Comparison of ENCODE assay signal across 9 cellular contexts in genomic region chr12:109739747-109740693, GRCh38. TPM values are rescaled to one million over a fixed set of nuclear protein-coding genes. Genes with fewer than 3 reads are reported as not detected.
DNase-seq lines count a peak whose midpoint lies in the region; ATAC-seq and TF ChIP-seq lines count a peak whose summit lies in the region.
"Had no signal": no experiment of that assay in that cellular context is flagged by ENCODE, and none has a peak within 500 bp of the region (broad histone marks: within the 10 kb centered on the region; RNA-seq: fewer than 3 reads in every experiment).

No MANE protein-coding gene starts in this region.

- peaks cover 9% of the 10 kb centered on the region for H3K27me3 Mint-ChIP-seq in activated CD8-positive, alpha-beta memory T cell treated with anti-CD3 and anti-CD28 coated beads, Interleukin-2, amount 10 ng/mL, durations not matched to agents 7 days and 5 days

- no peaks in the 10 kb centered on the region for H3K4me1 Mint-ChIP-seq in activated CD8-positive, alpha-beta memory T cell treated with anti-CD3 and anti-CD28 coated beads, Interleukin-2, amount 10 ng/mL, durations not matched to agents 7 days and 5 days

- CTCF ChIA-PET in activated CD8-positive, alpha-beta memory T cell treated with anti-CD3 and anti-CD28 coated beads, Interleukin-2, amount 10 ng/mL, durations not matched to agents 7 days and 5 days (lab: Charles Lee): interaction anchor here (1.1 kb wide), 1 partner anchor 142 kb away, joined by 4 read pairs; no protein-coding TSS in a partner anchor

- TF ChIP-seq EP300 in sigmoid colon (IDR thresholded peaks at IDR 0.05): no peak

- no peak for ATAC-seq in activated CD8-positive, alpha-beta memory T cell treated with anti-CD3 and anti-CD28 coated beads, Interleukin-2, amount 10 ng/mL, durations not matched to agents 7 days and 5 days
- ATAC-seq in foreskin keratinocyte (no peak), GM21360 (IDR thresholded peaks at IDR 0.05; ENCODE audit: unreplicated experiment) (no peak)

- no peak overlapping the region for H3K27ac Mint-ChIP-seq in activated CD8-positive, alpha-beta memory T cell treated with anti-CD3 and anti-CD28 coated beads, Interleukin-2, amount 10 ng/mL, durations not matched to agents 7 days and 5 days

- 55% methylated on average over 18 of the region's 18 CpGs for WGBS in sigmoid colon, 2 donors

- H3K27me3 ChIP-seq in NT2/D1 (ENCODE audit: insufficient read depth, insufficient read length) (no peaks in the 10 kb centered on the region), foreskin keratinocyte (no peaks in the 10 kb centered on the region), sigmoid colon (peaks cover 0 to 4% (median 0%) of the 10 kb centered on the region in 3 donors)
- H3K27me3 ChIP-seq: BLaER1 treated with 17β-estradiol and CSF1 and Interleukin-3, amounts not matched to agents 10 nM and 100 nM had no signal

- TF ChIP-seq CTCF in foreskin keratinocyte (conservative IDR thresholded peaks at IDR 0.05) (peak; percentile 22), sigmoid colon (IDR thresholded peaks at IDR 0.05) (no peak)

- H3K36me3 Mint-ChIP-seq in activated CD8-positive, alpha-beta memory T cell treated with anti-CD3 and anti-CD28 coated beads, Interleukin-2, amount 10 ng/mL, durations not matched to agents 7 days and 5 days: no peaks in the 10 kb centered on the region

- DNase-seq in activated CD8-positive, alpha-beta memory T cell treated with anti-CD3 and anti-CD28 coated beads for 24 hours: peak; percentile 51
- DNase-seq in activated CD8-positive, alpha-beta memory T cell treated with anti-CD3 and anti-CD28 coated beads, Interleukin-2, amount 10 ng/mL, durations not matched to agents 7 days and 5 days: no peak
- peak; percentile 32 for DNase-seq in NT2/D1 (ENCODE audit: low read depth, low spot score)
- no peak for DNase-seq in foreskin keratinocyte
- DNase-seq in sigmoid colon: peak; percentile 29
- DNase-seq in activated CD4-positive, alpha-beta T cell treated with anti-CD3 and anti-CD28 coated beads for 1 hour: no peak
- no peak for DNase-seq in SIG-M5 treated with dmso at 0.1 percent for 504 hours (lab: John Stamatoyannopoulos, UW; ENCODE audit: unreplicated experiment)

- H3K36me3 ChIP-seq in NT2/D1 (ENCODE audit: insufficient read depth, insufficient read length, low read length) (peaks cover 5% of the 10 kb centered on the region), sigmoid colon (no peaks in the 10 kb centered on the region)
- H3K36me3 ChIP-seq: BLaER1 treated with 17β-estradiol and CSF1 and Interleukin-3, amounts not matched to agents 10 nM and 100 nM had no signal

- no peak overlapping the region for H3K27ac ChIP-seq in foreskin keratinocyte
- H3K27ac ChIP-seq in sigmoid colon: no peak overlapping the region
- H3K27ac ChIP-seq: BLaER1 treated with 17β-estradiol and CSF1 and Interleukin-3, amounts not matched to agents 10 nM and 100 nM had no signal

- no peaks in the 10 kb centered on the region for H3K9me3 Mint-ChIP-seq in activated CD8-positive, alpha-beta memory T cell treated with anti-CD3 and anti-CD28 coated beads, Interleukin-2, amount 10 ng/mL, durations not matched to agents 7 days and 5 days (ENCODE audit: low read depth)

- intact Hi-C loops in sigmoid colon (cut with DNase I): no loop called here

- TF ChIP-seq POLR2A in sigmoid colon (IDR thresholded peaks at IDR 0.05): no peak

- H3K4me3 Mint-ChIP-seq in activated CD8-positive, alpha-beta memory T cell treated with anti-CD3 and anti-CD28 coated beads, Interleukin-2, amount 10 ng/mL, durations not matched to agents 7 days and 5 days: no peak overlapping the region

- H3K4me3 ChIP-seq in NT2/D1 (ENCODE audit: insufficient read length, low read depth) (no peak overlapping the region), sigmoid colon (no peak overlapping the region)
- H3K4me3 ChIP-seq: BLaER1 treated with 17β-estradiol and CSF1 and Interleukin-3, amounts not matched to agents 10 nM and 100 nM had no signal

- H3K9me3 ChIP-seq in NT2/D1 (ENCODE audit: insufficient read depth, low read length) (no peaks in the 10 kb centered on the region), sigmoid colon (no peaks in the 10 kb centered on the region)
- H3K9me3 ChIP-seq: BLaER1 treated with 17β-estradiol and CSF1 and Interleukin-3, amounts not matched to agents 10 nM and 100 nM had no signal

- H3K4me1 ChIP-seq in NT2/D1 (ENCODE audit: insufficient read depth, insufficient read length) (peaks cover 13% of the 10 kb centered on the region), foreskin keratinocyte (no peaks in the 10 kb centered on the region), sigmoid colon (peaks cover 0 to 6% (median 2%) of the 10 kb centered on the region in 4 donors)

- no peak overlapping the region for H3K9ac ChIP-seq in NT2/D1 (ENCODE audit: insufficient read length, low read depth)
- H3K9ac ChIP-seq: BLaER1 treated with 17β-estradiol and CSF1 and Interleukin-3, amounts not matched to agents 10 nM and 100 nM had no signal

RNA-seq across cellular contexts. Expression of gene FAM222A, which starts 26.4 kb away (rescaled TPM):
- total RNA-seq in activated CD8-positive, alpha-beta memory T cell treated with anti-CD3 and anti-CD28 coated beads, Interleukin-2, amount 10 ng/mL, durations not matched to agents 7 days and 5 days: 1 to 10 TPM in 1 of 2 experiments, under 1 TPM in 1; 0.70 to 1.6 TPM
- total RNA-seq in foreskin keratinocyte: 0.31 and 0.53 TPM in 2 replicates
- 0.37 and 0.39 TPM in 2 replicates for polyA plus RNA-seq in foreskin keratinocyte
- total RNA-seq in sigmoid colon: 1 to 10 TPM; 1.1 to 3.3 (median 1.7) TPM
- polyA plus RNA-seq in sigmoid colon: 1 to 10 TPM; 1.2 to 2.2 (median 2.1) TPM

Comparison
In these comparisons a context has a peak if more than half of its experiments do, and no peak if none do; other contexts are left out.
1. DNase-seq: peak in activated CD8-positive, alpha-beta memory T cell treated with anti-CD3 and anti-CD28 coated beads for 24 hours (single experiment), NT2/D1 (single experiment) and sigmoid colon (single experiment); none in activated CD8-positive, alpha-beta memory T cell treated with anti-CD3 and anti-CD28 coated beads, Interleukin-2, amount 10 ng/mL, durations not matched to agents 7 days and 5 days (single experiment), foreskin keratinocyte (0 of 2), activated CD4-positive, alpha-beta T cell treated with anti-CD3 and anti-CD28 coated beads for 1 hour (single experiment) and SIG-M5 treated with dmso at 0.1 percent for 504 hours (single experiment).